8 cellular contexts compared by ENCODE assay signal in the genomic region with DNA sequence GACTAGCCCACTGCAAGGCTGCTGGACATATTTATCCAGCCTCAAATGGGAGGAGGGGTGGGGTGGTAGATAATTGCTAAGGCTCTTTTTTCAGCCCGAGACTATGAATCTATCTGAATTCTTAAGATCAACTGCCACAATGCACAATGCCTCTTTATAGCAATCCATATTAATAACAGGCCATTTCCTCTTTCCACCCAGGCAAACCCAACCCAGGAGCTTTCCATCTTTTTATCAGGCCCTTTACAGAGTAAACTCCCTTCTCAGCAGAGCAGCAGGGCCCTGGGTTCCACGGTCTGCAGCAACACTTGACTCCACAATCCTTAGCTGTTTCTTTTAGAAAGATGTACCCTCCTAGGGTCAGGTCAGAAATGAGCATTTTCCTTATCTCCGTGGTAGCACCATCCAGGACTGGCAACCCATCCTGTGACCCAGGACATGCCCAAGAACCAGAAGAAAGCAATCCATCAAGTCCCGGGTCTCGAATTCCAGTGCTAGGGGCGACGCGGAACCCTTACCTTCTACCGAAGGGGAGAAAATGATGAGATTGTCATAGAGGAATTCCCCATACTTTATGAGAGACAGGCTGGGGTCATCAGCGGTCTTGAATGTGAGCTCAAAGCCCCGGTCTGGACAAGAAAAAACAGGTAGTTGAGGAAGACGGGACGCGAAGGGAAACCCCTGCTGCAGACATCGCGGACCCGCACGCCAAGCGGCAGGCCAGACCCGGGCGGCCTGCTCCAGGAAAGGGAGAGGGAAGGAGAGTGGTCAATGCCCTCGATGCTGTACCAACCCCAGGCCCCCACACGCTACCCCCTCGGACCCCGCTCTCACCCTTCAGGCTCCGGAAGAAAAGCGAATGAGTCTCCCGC. TPM values are rescaled to one million over a fixed set of nuclear protein-coding genes. Genes with fewer than 3 reads are reported as not detected.
DNase-seq lines count a peak whose midpoint lies in the region; ATAC-seq and TF ChIP-seq lines count a peak whose summit lies in the region.

No MANE protein-coding gene starts in this region.

- TF ChIP-seq CTCF in Caco-2 (IDR thresholded peaks at IDR 0.05; ENCODE audit: insufficient read depth in 1 of 2, low read depth in 1 of 2, low read length in 1 of 2, severe bottlenecking in 1 of 2, unreplicated experiment in 1 of 2) (no peak), gastroesophageal sphincter (IDR thresholded peaks at IDR 0.05) (no peak)

- POLR2A ChIA-PET in Caco-2 (lab: Charles Lee), result interaction anchor here (0.5 to 1.9 kb wide), 2 partner anchors 113 to 126 kb away, joined by 3 to 6 read pairs; a partner anchor contains a TSS
- POLR2A ChIA-PET in activated CD4-positive, alpha-beta memory T cell treated with anti-CD3 and anti-CD28 coated beads for 36 hours (lab: Charles Lee), result no interaction called here

- H3K27me3 Mint-ChIP-seq in Caco-2 (ENCODE audit: insufficient read depth, unreplicated experiment), result no peaks in the 10 kb centered on the region
- no peaks in the 10 kb centered on the region for H3K27me3 Mint-ChIP-seq in activated CD4-positive, alpha-beta memory T cell treated with anti-CD3 and anti-CD28 coated beads for 36 hours

- intact Hi-C loops in Caco-2 (cut with micrococcal nuclease; ENCODE audit: unreplicated experiment), result no loop called here
- intact Hi-C loops in activated CD4-positive, alpha-beta memory T cell treated with anti-CD3 and anti-CD28 coated beads for 36 hours (cut with micrococcal nuclease), result loop anchor here (2.0 to 5.0 kb wide), 3 partner anchors 72 to 632 kb away; a partner anchor contains a TSS

- no peaks in the 10 kb centered on the region for H3K9me3 Mint-ChIP-seq in Caco-2 (ENCODE audit: unreplicated experiment)
- H3K9me3 Mint-ChIP-seq in activated CD4-positive, alpha-beta memory T cell treated with anti-CD3 and anti-CD28 coated beads for 36 hours, result no peaks in the 10 kb centered on the region

- H3K27me3 ChIP-seq in Caco-2 (replicated peaks; ENCODE audit: control insufficient read depth, insufficient read depth, low read length), result no peaks in the 10 kb centered on the region
- no peaks in the 10 kb centered on the region for H3K27me3 ChIP-seq in gastroesophageal sphincter
- H3K27me3 ChIP-seq in skeletal muscle tissue (ENCODE audit: control insufficient read depth in 3 of 3, insufficient read depth in 3 of 3, low read length in 3 of 3), result no peaks in the 10 kb centered on the region

- BruUV-seq in Caco-2 (replicated peaks; lab: Mats Ljungman, UMichigan), result TSS peak; percentile 59

- ATAC-seq in HG02884 (IDR thresholded peaks at IDR 0.05; ENCODE audit: unreplicated experiment) (peak; percentile 2), gastroesophageal sphincter (no peak)

- H3K9me3 ChIP-seq in Caco-2, result no peaks in the 10 kb centered on the region
- H3K9me3 ChIP-seq in gastroesophageal sphincter, result no peaks in the 10 kb centered on the region
- no peaks in the 10 kb centered on the region for H3K9me3 ChIP-seq in skeletal muscle tissue (ENCODE audit: control insufficient read depth in 3 of 3, low read length in 3 of 3)

- H3K4me1 ChIP-seq in Caco-2 (no peaks in the 10 kb centered on the region), gastroesophageal sphincter (peaks cover 0 to 46% (median 6%) of the 10 kb centered on the region in 3 donors), skeletal muscle tissue (ENCODE audit: control insufficient read depth in 3 of 3, insufficient read depth in 3 of 3, low read length in 3 of 3) (peaks cover 29 to 53% (median 42%) of the 10 kb centered on the region in 3 donors)

- H3K4me3 ChIP-seq in Caco-2 (ENCODE audit: low read depth, low read length) (peak overlapping the region; percentile 61), gastroesophageal sphincter (peak overlapping the region; percentile 88 to 93), skeletal muscle tissue (ENCODE audit: low read length in 3 of 3) (peak overlapping the region; percentile 95 to 97 (median 96))

- peaks cover 1% of the 10 kb centered on the region; the same call in 1 of the 2 replicates for H3K36me3 ChIP-seq in Caco-2 (ENCODE audit: control insufficient read depth, insufficient read depth, low read length)
- H3K36me3 ChIP-seq in gastroesophageal sphincter, result peaks cover 0 to 33% of the 10 kb centered on the region in 2 donors
- H3K36me3 ChIP-seq in skeletal muscle tissue (ENCODE audit: control insufficient read depth in 3 of 3, insufficient read depth in 3 of 3, low read length in 3 of 3), result peaks cover 13 to 25% (median 23%) of the 10 kb centered on the region in 3 donors

- H3K4me1 Mint-ChIP-seq in Caco-2 (ENCODE audit: low read depth, unreplicated experiment), result peaks cover 19% of the 10 kb centered on the region
- peaks cover 46% of the 10 kb centered on the region for H3K4me1 Mint-ChIP-seq in activated CD4-positive, alpha-beta memory T cell treated with anti-CD3 and anti-CD28 coated beads for 36 hours (ENCODE audit: low read depth)

- H3K36me3 Mint-ChIP-seq in Caco-2 (ENCODE audit: insufficient read depth, unreplicated experiment), result peaks cover 49% of the 10 kb centered on the region
- peaks cover 29% of the 10 kb centered on the region for H3K36me3 Mint-ChIP-seq in activated CD4-positive, alpha-beta memory T cell treated with anti-CD3 and anti-CD28 coated beads for 36 hours

- no peak for TF ChIP-seq EP300 in gastroesophageal sphincter (IDR thresholded peaks at IDR 0.05)

- H3K27ac ChIP-seq in gastroesophageal sphincter (peak overlapping the region in 3 of 4 donors; percentile 83 to 86 (median 85)), skeletal muscle tissue (ENCODE audit: low read depth, low read length) (peak overlapping the region; percentile 25)

- no peak for TF ChIP-seq POLR2A in gastroesophageal sphincter (IDR thresholded peaks at IDR 0.05)

- DNase-seq in Caco-2 (no peak), dedifferentiated amniotic fluid mesenchymal stem cell (ENCODE audit: extremely low spot score) (no peak)
- DNase-seq in activated CD4-positive, alpha-beta memory T cell treated with anti-CD3 and anti-CD28 coated beads for 36 hours, result peak; percentile 42
- DNase-seq in activated effector memory CD4-positive, alpha-beta T cell treated with Interleukin-2 at 50 U/mL for 16 hours, result no peak
- no peak for DNase-seq in activated CD4-positive, CD25-positive, alpha-beta regulatory T cell treated with anti-CD3 and anti-CD28 coated beads, Interleukin-2, amount 50 U/mL, for 72 hours

- H3K9ac ChIP-seq in skeletal muscle tissue (ENCODE audit: low read depth in 1 of 3, low read length in 3 of 3), result peak overlapping the region; percentile 78 to 95 (median 88)

- peak overlapping the region; percentile 95 for H3K27ac Mint-ChIP-seq in Caco-2 (ENCODE audit: unreplicated experiment)
- H3K27ac Mint-ChIP-seq in activated CD4-positive, alpha-beta memory T cell treated with anti-CD3 and anti-CD28 coated beads for 36 hours, result peak overlapping the region; percentile 98

- peak overlapping the region; percentile 95 for H3K4me3 Mint-ChIP-seq in Caco-2 (ENCODE audit: unreplicated experiment)
- peak overlapping the region; percentile 100 for H3K4me3 Mint-ChIP-seq in activated CD4-positive, alpha-beta memory T cell treated with anti-CD3 and anti-CD28 coated beads for 36 hours

- CTCF ChIA-PET in Caco-2 (lab: Charles Lee), result interaction anchor here (0.6 to 1.8 kb wide), 5 partner anchors 20 to 86 kb away, joined by 3 to 12 read pairs (median 3); a partner anchor contains a TSS
- CTCF ChIA-PET in activated CD4-positive, alpha-beta memory T cell treated with anti-CD3 and anti-CD28 coated beads for 36 hours (lab: Charles Lee), result interaction anchor here (0.9 to 2.0 kb wide), 10 partner anchors 9 to 534 kb away, joined by 3 to 14 read pairs (median 4); a partner anchor contains a TSS

- 9 to 14% methylated on average over 7 to 8 of the region's 28 CpGs for WGBS in gastroesophageal sphincter (ENCODE audit: low coverage in 1 of 2), 2 donors

RNA-seq across cellular contexts. Expression of a gene that starts 0.6 kb away (rescaled TPM):
- total RNA-seq in Caco-2 (2022) (332 and 339 TPM in 2 replicates), gastroesophageal sphincter (100 to 1,000 TPM in 3 of 4 donors, 10 to 100 TPM in 1; 83.4 to 116 (median 110) TPM), skeletal muscle tissue (146 TPM)
- 100 to 1,000 TPM; 165 to 180 TPM for total RNA-seq in activated CD4-positive, alpha-beta memory T cell treated with anti-CD3 and anti-CD28 coated beads for 36 hours

RNA-seq across cellular contexts. Expression of a gene that starts 27.3 kb away (rescaled TPM):
- total RNA-seq in Caco-2 (2022) (18.4 and 23.2 TPM in 2 replicates), gastroesophageal sphincter (100 to 1,000 TPM; 148 to 269 (median 203) TPM), skeletal muscle tissue (56.4 TPM)
- total RNA-seq in activated CD4-positive, alpha-beta memory T cell treated with anti-CD3 and anti-CD28 coated beads for 36 hours, result 1 to 10 TPM; 4.4 to 4.8 TPM

RNA-seq across cellular contexts. Expression of a gene that starts 57.2 kb away (rescaled TPM):
- total RNA-seq in Caco-2 (2022) (1.3 and 1.5 TPM in 2 replicates), gastroesophageal sphincter (10 to 100 TPM in 2 of 4 donors, 1 to 10 TPM in 1, under 1 TPM in 1; 0.47 to 11.8 (median 7.5) TPM), skeletal muscle tissue (3.7 TPM)
- not detected for total RNA-seq in activated CD4-positive, alpha-beta memory T cell treated with anti-CD3 and anti-CD28 coated beads for 36 hours
